9 cellular contexts compared by ENCODE assay signal in genomic region chrX:68807818-68808217, GRCh38. TPM values are rescaled to one million over a fixed set of nuclear protein-coding genes. Genes with fewer than 3 reads are reported as not detected.
DNase-seq lines count a peak whose midpoint lies in the region; ATAC-seq and TF ChIP-seq lines count a peak whose summit lies in the region.
"Had no signal": no experiment of that assay in that cellular context is flagged by ENCODE, and none has a peak within 500 bp of the region (broad histone marks: within the 10 kb centered on the region; RNA-seq: fewer than 3 reads in every experiment).

No MANE protein-coding gene starts in this region.

- H3K36me3 ChIP-seq in smooth muscle cell (ENCODE audit: low read depth): no peaks in the 10 kb centered on the region

- no peaks in the 10 kb centered on the region for H3K79me2 ChIP-seq in smooth muscle cell (ENCODE audit: low read depth)

- H3K4me3 ChIP-seq in fibroblast of villous mesenchyme (ENCODE audit: low read depth, low read length): no peak overlapping the region
- no peak overlapping the region for H3K4me3 ChIP-seq in smooth muscle cell

- no peaks in the 10 kb centered on the region for H3K9me3 ChIP-seq in smooth muscle cell (replicated peaks; ENCODE audit: low read depth)

- no peaks in the 10 kb centered on the region for H3K27me3 ChIP-seq in smooth muscle cell (ENCODE audit: low read depth)

- ATAC-seq in HG03159 (IDR thresholded peaks at IDR 0.05; ENCODE audit: unreplicated experiment): no peak
- no peak for ATAC-seq in HG02885 (IDR thresholded peaks at IDR 0.05; ENCODE audit: poor library complexity, unreplicated experiment)

- peak in 2 of 3 experiments; percentile 9 to 44 for DNase-seq in NCI-H1417 (lab: John Stamatoyannopoulos, UW)
- DNase-seq in NCI-H1417 treated with DMSO at 0.1 percent for 48 hours (lab: John Stamatoyannopoulos, UW): no peak
- DNase-seq in RPMI7951 (ENCODE audit: low read depth): peak; percentile 48
- DNase-seq in fibroblast of villous mesenchyme (ENCODE audit: low read depth): peak; percentile 19
- no peak for DNase-seq in smooth muscle cell (lab: John Stamatoyannopoulos, UW; ENCODE audit: unreplicated experiment)
- no peak for DNase-seq in effector CD8-positive, alpha-beta T cell (lab: John Stamatoyannopoulos, UW)
- DNase-seq: central memory CD4-positive, alpha-beta T cell had no signal

- no peaks in the 10 kb centered on the region for H4K20me1 ChIP-seq in smooth muscle cell (ENCODE audit: low read depth)

- no peak overlapping the region for H2AFZ ChIP-seq in smooth muscle cell (ENCODE audit: low read depth)

- H3K9ac ChIP-seq in smooth muscle cell (ENCODE audit: low read depth): no peak overlapping the region

- no peak overlapping the region for H3K27ac ChIP-seq in smooth muscle cell (ENCODE audit: low read depth)

- 24% methylated on average over 3 of the region's 3 CpGs for WGBS in smooth muscle cell (ENCODE audit: low lambda C conversion rate)

- peak; percentile 35 for TF ChIP-seq CTCF in fibroblast of villous mesenchyme (IDR thresholded peaks at IDR 0.05; ENCODE audit: insufficient read depth, low read depth, low read length)
- peak; percentile 17 for TF ChIP-seq CTCF in smooth muscle cell (IDR thresholded peaks at IDR 0.05; ENCODE audit: borderline replicate concordance, insufficient read depth, poor library complexity, severe bottlenecking)

- no peak overlapping the region for H3K4me2 ChIP-seq in smooth muscle cell

- H3F3A ChIP-seq in smooth muscle cell (ENCODE audit: low read depth): no peaks in the 10 kb centered on the region

- H3K4me1 ChIP-seq in smooth muscle cell (ENCODE audit: low read depth): no peaks in the 10 kb centered on the region

RNA-seq across cellular contexts. Expression of gene EFNB1, which starts 21.0 kb away (rescaled TPM):
- total RNA-seq in RPMI7951 (2014; rRNA removed; shearing (Covaris generic)): 10.1 and 15.1 TPM in 2 replicates
- total RNA-seq in fibroblast of villous mesenchyme: 10.6 and 24.6 TPM in 2 replicates
- 41.4 and 44.1 TPM in 2 replicates for total RNA-seq in smooth muscle cell
- 54.8 and 58.3 TPM in 2 replicates for polyA plus RNA-seq in smooth muscle cell

Comparison
In these comparisons a context has a peak if more than half of its experiments do, and no peak if none do; other contexts are left out.
1. DNase-seq: peak in NCI-H1417 (2 of 3), RPMI7951 (single experiment) and fibroblast of villous mesenchyme (single experiment); none in NCI-H1417 treated with DMSO at 0.1 percent for 48 hours (single experiment), smooth muscle cell (single experiment) and effector CD8-positive, alpha-beta T cell (single experiment).